Comparison of ENCODE assay signal across 18 cellular contexts in genomic region chr1:117653195-117653594, GRCh38. TPM values are rescaled to one million over a fixed set of nuclear protein-coding genes. Genes with fewer than 3 reads are reported as not detected.
A peak's percentile ranks its signal among the peaks of the same experiment; 100 is the strongest.
DNase-seq lines count a peak whose midpoint lies in the region; ATAC-seq and TF ChIP-seq lines count a peak whose summit lies in the region.
"Had no signal": no experiment of that assay in that cellular context is flagged by ENCODE, and none has a peak within 500 bp of the region (broad histone marks: within the 10 kb centered on the region; RNA-seq: fewer than 3 reads in every experiment).

No MANE protein-coding gene starts in this region.

- H3K4me3 ChIP-seq in HEK293 (ENCODE audit: low read depth, low read length), result no peak overlapping the region
- H3K4me3 ChIP-seq in naive thymus-derived CD4-positive, alpha-beta T cell (ENCODE audit: low read length), result no peak overlapping the region
- H3K4me3 ChIP-seq: gastroesophageal sphincter, tibial artery had no signal

- H3K27ac ChIP-seq in HEK293 (ENCODE audit: extremely low read depth, low read depth, low read length), result no peak overlapping the region
- no peak overlapping the region for H3K27ac ChIP-seq in naive thymus-derived CD4-positive, alpha-beta T cell (ENCODE audit: low read depth, low read length)
- H3K27ac ChIP-seq: gastroesophageal sphincter, tibial artery had no signal

- POLR2A ChIA-PET in activated CD8-positive, alpha-beta T cell treated with anti-CD3 and anti-CD28 coated beads, Interleukin-2, amount 10 ng/mL, durations not matched to agents 7 days and 5 days (lab: Charles Lee), result interaction anchor here (1.1 kb wide), 1 partner anchor 47 kb away, joined by 3 read pairs; the partner anchor contains the start of gene TENT5C
- POLR2A ChIA-PET in activated CD8-positive, alpha-beta T cell treated with anti-CD3 and anti-CD28 coated beads for 36 hours (lab: Charles Lee), result interaction anchor here (0.5 to 1.4 kb wide), 3 partner anchors 29 to 534 kb away, joined by 3 to 8 read pairs (median 3); partner anchors contain the start of gene TENT5C
- POLR2A ChIA-PET in HEK293 (lab: Yijun Ruan, JAX), result no interaction called here
- POLR2A ChIA-PET in T-cell (lab: Charles Lee), result no interaction called here
- POLR2A ChIA-PET in naive thymus-derived CD4-positive, alpha-beta T cell (lab: Charles Lee), result interaction anchor here (2.2 kb wide), 1 partner anchor 46 kb away, joined by 8 read pairs; the partner anchor contains the start of gene TENT5C

- no peaks in the 10 kb centered on the region for H3K27me3 ChIP-seq in naive thymus-derived CD4-positive, alpha-beta T cell (ENCODE audit: control insufficient read depth in 2 of 2, insufficient read depth in 2 of 2, low read length in 2 of 2)
- H3K27me3 ChIP-seq: gastroesophageal sphincter, tibial artery had no signal

- H3K4me1 Mint-ChIP-seq in activated CD8-positive, alpha-beta T cell treated with anti-CD3 and anti-CD28 coated beads, Interleukin-2, amount 10 ng/mL, durations not matched to agents 7 days and 5 days (ENCODE audit: low read depth), result peaks cover 72% of the 10 kb centered on the region
- peaks cover 61% of the 10 kb centered on the region for H3K4me1 Mint-ChIP-seq in activated CD8-positive, alpha-beta T cell treated with anti-CD3 and anti-CD28 coated beads for 36 hours (ENCODE audit: low read depth)
- H3K4me1 Mint-ChIP-seq in T-cell, result peaks cover 75 to 88% (median 86%) of the 10 kb centered on the region in 3 donors
- H3K4me1 Mint-ChIP-seq in naive thymus-derived CD4-positive, alpha-beta T cell, result peaks cover 60 to 79% (median 75%) of the 10 kb centered on the region in 7 donors

- H3K27me3 Mint-ChIP-seq in activated CD8-positive, alpha-beta T cell treated with anti-CD3 and anti-CD28 coated beads, Interleukin-2, amount 10 ng/mL, durations not matched to agents 7 days and 5 days (ENCODE audit: low read depth), result peaks cover 27% of the 10 kb centered on the region
- H3K27me3 Mint-ChIP-seq in activated CD8-positive, alpha-beta T cell treated with anti-CD3 and anti-CD28 coated beads for 36 hours, result peaks cover 40% of the 10 kb centered on the region
- peaks cover 4 to 11% of the 10 kb centered on the region in 2 donors for H3K27me3 Mint-ChIP-seq in T-cell
- H3K27me3 Mint-ChIP-seq in naive thymus-derived CD4-positive, alpha-beta T cell, result peaks cover 8 to 56% (median 23%) of the 10 kb centered on the region in 5 donors

- ATAC-seq in activated CD8-positive, alpha-beta T cell treated with anti-CD3 and anti-CD28 coated beads, Interleukin-2, amount 10 ng/mL, durations not matched to agents 7 days and 5 days, result no peak
- no peak for ATAC-seq in activated CD8-positive, alpha-beta T cell treated with anti-CD3 and anti-CD28 coated beads for 36 hours
- no peak for ATAC-seq in T-cell (replicated peaks in 1 of 4)
- no peak for ATAC-seq in naive thymus-derived CD4-positive, alpha-beta T cell
- ATAC-seq in left ventricle myocardium superior, result no peak
- ATAC-seq in GM21423 (IDR thresholded peaks at IDR 0.05; ENCODE audit: unreplicated experiment), result no peak
- ATAC-seq: gastroesophageal sphincter, left colon had no signal

- CTCF ChIA-PET in activated CD8-positive, alpha-beta T cell treated with anti-CD3 and anti-CD28 coated beads, Interleukin-2, amount 10 ng/mL, durations not matched to agents 7 days and 5 days (lab: Charles Lee), result interaction anchor here (0.7 kb wide), 1 partner anchor 32 kb away, joined by 3 read pairs; no protein-coding TSS in a partner anchor
- CTCF ChIA-PET in activated CD8-positive, alpha-beta T cell treated with anti-CD3 and anti-CD28 coated beads for 36 hours (lab: Charles Lee), result interaction anchor here (2.1 to 6.5 kb wide), 4 partner anchors 11 to 119 kb away, joined by 5 to 42 read pairs (median 31); no protein-coding TSS in a partner anchor
- CTCF ChIA-PET in HEK293 (lab: Yijun Ruan, JAX) (interaction anchor here (1.6 kb wide), 1 partner anchor 243 kb away, joined by 3 read pairs; no protein-coding TSS in a partner anchor), T-cell (lab: Charles Lee) (no interaction called here)
- CTCF ChIA-PET in naive thymus-derived CD4-positive, alpha-beta T cell (lab: Charles Lee), result no interaction called here

- no peak overlapping the region for H3K4me3 Mint-ChIP-seq in activated CD8-positive, alpha-beta T cell treated with anti-CD3 and anti-CD28 coated beads, Interleukin-2, amount 10 ng/mL, durations not matched to agents 7 days and 5 days
- no peak overlapping the region for H3K4me3 Mint-ChIP-seq in activated CD8-positive, alpha-beta T cell treated with anti-CD3 and anti-CD28 coated beads for 36 hours
- peak overlapping the region in 1 of 3 donors; percentile 77 for H3K4me3 Mint-ChIP-seq in T-cell
- peak overlapping the region in 6 of 10 donors; percentile 2 to 75 (median 28) for H3K4me3 Mint-ChIP-seq in naive thymus-derived CD4-positive, alpha-beta T cell

- peak overlapping the region; percentile 44 for H3K27ac Mint-ChIP-seq in activated CD8-positive, alpha-beta T cell treated with anti-CD3 and anti-CD28 coated beads, Interleukin-2, amount 10 ng/mL, durations not matched to agents 7 days and 5 days
- H3K27ac Mint-ChIP-seq in activated CD8-positive, alpha-beta T cell treated with anti-CD3 and anti-CD28 coated beads for 36 hours, result no peak overlapping the region
- peak overlapping the region; percentile 69 to 70 for H3K27ac Mint-ChIP-seq in T-cell
- peak overlapping the region in 3 of 9 donors; percentile 3 to 89 (median 51) for H3K27ac Mint-ChIP-seq in naive thymus-derived CD4-positive, alpha-beta T cell

- no peak for TF ChIP-seq CTCF in activated CD8-positive, alpha-beta T cell treated with anti-CD3 and anti-CD28 coated beads for 36 hours (IDR thresholded peaks at IDR 0.05)
- no peak for TF ChIP-seq CTCF in HEK293 (tag by site-specific recombination; IDR thresholded peaks at IDR 0.05)

- H3K36me3 Mint-ChIP-seq in activated CD8-positive, alpha-beta T cell treated with anti-CD3 and anti-CD28 coated beads, Interleukin-2, amount 10 ng/mL, durations not matched to agents 7 days and 5 days (ENCODE audit: low read depth), result no peaks in the 10 kb centered on the region
- H3K36me3 Mint-ChIP-seq in activated CD8-positive, alpha-beta T cell treated with anti-CD3 and anti-CD28 coated beads for 36 hours (ENCODE audit: low read depth), result no peaks in the 10 kb centered on the region
- H3K36me3 Mint-ChIP-seq in T-cell, result no peaks in the 10 kb centered on the region
- H3K36me3 Mint-ChIP-seq in naive thymus-derived CD4-positive, alpha-beta T cell, result peaks cover 0 to 14% (median 0%) of the 10 kb centered on the region in 5 donors

- DNase-seq in activated CD8-positive, alpha-beta T cell treated with anti-CD3 and anti-CD28 coated beads, Interleukin-2, amount 10 ng/mL, durations not matched to agents 7 days and 5 days, result no peak
- no peak for DNase-seq in activated CD8-positive, alpha-beta T cell treated with anti-CD3 and anti-CD28 coated beads for 36 hours
- DNase-seq in T-cell, result no peak
- DNase-seq in naive thymus-derived CD4-positive, alpha-beta T cell, result no peak
- no peak for DNase-seq in left ventricle myocardium superior
- DNase-seq in NCI-H1417 treated with DMSO at 0.1 percent for 48 hours (lab: John Stamatoyannopoulos, UW), result no peak
- DNase-seq: activated CD4-positive, alpha-beta T cell treated with anti-CD3 and anti-CD28 coated beads for 4 hours; central memory CD4-positive, alpha-beta T cell; hippocampal formation; left colon; mesendoderm; NCI-H2081 treated with DMSO at 0.1 percent for 48 hours; occipital lobe had no signal

- H3K4me1 ChIP-seq in HEK293 (ENCODE audit: control insufficient read depth, insufficient read depth, low read length), result no peaks in the 10 kb centered on the region; the same call in 1 of the 2 replicates
- peaks cover 58 to 77% of the 10 kb centered on the region in 2 donors for H3K4me1 ChIP-seq in naive thymus-derived CD4-positive, alpha-beta T cell (ENCODE audit: control insufficient read depth in 2 of 2, insufficient read depth in 2 of 2, low read length in 2 of 2)
- H3K4me1 ChIP-seq: gastroesophageal sphincter had no signal

- no peaks in the 10 kb centered on the region for H3K9me3 Mint-ChIP-seq in activated CD8-positive, alpha-beta T cell treated with anti-CD3 and anti-CD28 coated beads, Interleukin-2, amount 10 ng/mL, durations not matched to agents 7 days and 5 days (ENCODE audit: insufficient read depth)
- H3K9me3 Mint-ChIP-seq in activated CD8-positive, alpha-beta T cell treated with anti-CD3 and anti-CD28 coated beads for 36 hours, result no peaks in the 10 kb centered on the region
- no peaks in the 10 kb centered on the region for H3K9me3 Mint-ChIP-seq in T-cell
- no peaks in the 10 kb centered on the region for H3K9me3 Mint-ChIP-seq in naive thymus-derived CD4-positive, alpha-beta T cell
- H3K9me3 Mint-ChIP-seq: activated T-helper 2 cell treated with anti-CD3 and anti-CD28 coated beads, Interferon-gamma antibody, Interleukin-2, Interleukin-4, amounts not matched to agents 10 μg/mL and 5 μg/mL and 100 μg/mL, durations not matched to agents 14 hours and 24 hours and 36 hours had no signal

- no peaks in the 10 kb centered on the region for H3K36me3 ChIP-seq in HEK293 (ENCODE audit: control insufficient read depth in 2 of 2, insufficient read depth in 1 of 2, low read length in 2 of 2)
- H3K36me3 ChIP-seq in naive thymus-derived CD4-positive, alpha-beta T cell (ENCODE audit: control insufficient read depth in 2 of 3, insufficient read depth in 3 of 3, low read length in 3 of 3), result no peaks in the 10 kb centered on the region
- H3K36me3 ChIP-seq: gastroesophageal sphincter, tibial artery had no signal

- intact Hi-C loops in activated CD8-positive, alpha-beta T cell treated with anti-CD3 and anti-CD28 coated beads for 36 hours (cut with micrococcal nuclease), result loop anchor here (10.0 kb wide), 1 partner anchor 288 kb away; the partner anchor contains the start of gene MAN1A2
- intact Hi-C loops in naive thymus-derived CD4-positive, alpha-beta T cell (cut with micrococcal nuclease), result no loop called here
- intact Hi-C loops in left ventricle myocardium superior (cut with micrococcal nuclease), result no loop called here

- no peaks in the 10 kb centered on the region for H3K9me3 ChIP-seq in HEK293 (ENCODE audit: control insufficient read depth, insufficient read depth, low read depth, low read length)
- H3K9me3 ChIP-seq in naive thymus-derived CD4-positive, alpha-beta T cell (ENCODE audit: control insufficient read depth in 2 of 3, low read length in 3 of 3), result no peaks in the 10 kb centered on the region
- H3K9me3 ChIP-seq: gastroesophageal sphincter, tibial artery had no signal

RNA-seq across cellular contexts. Expression of gene TENT5C, which starts 47.3 kb away (rescaled TPM):
- total RNA-seq in activated CD8-positive, alpha-beta T cell treated with anti-CD3 and anti-CD28 coated beads, Interleukin-2, amount 10 ng/mL, durations not matched to agents 7 days and 5 days, result 10 to 100 TPM; 20.7 to 20.8 TPM
- total RNA-seq in activated CD8-positive, alpha-beta T cell treated with anti-CD3 and anti-CD28 coated beads for 36 hours, result 10 to 100 TPM; 13.1 to 13.6 TPM
- 100 to 1,000 TPM in 1 of 5 donors, 10 to 100 TPM in 2, 1 to 10 TPM in 2; 7.6 to 133 (median 11.2) TPM for total RNA-seq in T-cell
- 10 to 100 TPM in 3 of 5 experiments, 1 to 10 TPM in 2; 3.7 to 47.0 (median 12.9) TPM for total RNA-seq in naive thymus-derived CD4-positive, alpha-beta T cell
- 1 to 10 TPM in 1 of 2 donors, under 1 TPM in 1; 0.91 to 1.6 TPM for polyA plus RNA-seq in naive thymus-derived CD4-positive, alpha-beta T cell
- total RNA-seq in left ventricle myocardium superior, result 16.7 TPM

Comparison
In these comparisons a context has a peak if more than half of its experiments do, and no peak if none do; other contexts are left out.
1. H3K4me3 Mint-ChIP-seq: peak in naive thymus-derived CD4-positive, alpha-beta T cell (6 of 10); none in activated CD8-positive, alpha-beta T cell treated with anti-CD3 and anti-CD28 coated beads, Interleukin-2, amount 10 ng/mL, durations not matched to agents 7 days and 5 days (single experiment) and activated CD8-positive, alpha-beta T cell treated with anti-CD3 and anti-CD28 coated beads for 36 hours (single experiment).
2. CTCF ChIA-PET loops: an anchor here in activated CD8-positive, alpha-beta T cell treated with anti-CD3 and anti-CD28 coated beads, Interleukin-2, amount 10 ng/mL, durations not matched to agents 7 days and 5 days (0.7 kb wide), activated CD8-positive, alpha-beta T cell treated with anti-CD3 and anti-CD28 coated beads for 36 hours (2.1 to 6.5 kb wide) and HEK293 (1.6 kb wide); none called in T-cell and naive thymus-derived CD4-positive, alpha-beta T cell.
3. POLR2A ChIA-PET loops: an anchor here in activated CD8-positive, alpha-beta T cell treated with anti-CD3 and anti-CD28 coated beads, Interleukin-2, amount 10 ng/mL, durations not matched to agents 7 days and 5 days (1.1 kb wide), activated CD8-positive, alpha-beta T cell treated with anti-CD3 and anti-CD28 coated beads for 36 hours (0.5 to 1.4 kb wide) and naive thymus-derived CD4-positive, alpha-beta T cell (2.2 kb wide); none called in HEK293 and T-cell.